In the genomic region with DNA sequence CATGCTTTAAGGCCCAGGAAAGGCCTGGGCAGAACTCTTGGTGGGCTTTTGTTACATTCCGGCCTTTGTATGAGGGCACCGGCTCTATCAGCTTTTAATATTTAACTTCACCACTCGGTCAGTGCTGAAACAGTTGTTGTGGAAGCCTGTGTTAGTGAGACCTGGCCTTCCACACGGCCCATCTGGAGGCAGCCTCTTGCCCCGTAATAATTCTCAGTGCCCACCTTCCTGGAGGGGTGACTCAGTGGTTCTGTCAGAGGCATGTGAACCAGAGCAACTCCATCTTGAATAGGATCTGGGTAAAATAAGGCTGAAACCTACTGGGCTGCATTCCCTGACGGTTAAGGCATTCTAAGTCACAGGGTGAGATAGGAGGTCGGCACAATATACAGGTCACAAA, we compare ENCODE assay signal across 30 cellular contexts.
"Had no signal": no experiment of that assay in that cellular context is flagged by ENCODE, and none has a peak within 500 bp of the region (broad histone marks: within the 10 kb centered on the region; RNA-seq: fewer than 3 reads in every experiment).

No MANE protein-coding gene starts in this region.

- H3K27me3 ChIP-seq: esophagus squamous epithelium, heart right ventricle, spleen, tibial nerve had no signal

- H3K4me3 ChIP-seq: coronary artery, esophagus squamous epithelium, heart right ventricle, mucosa of descending colon, psoas muscle, skin epidermis, spleen, thoracic aorta, tibial nerve had no signal

- H3K36me3 Mint-ChIP-seq: mesothelial cell of epicardium; naive B cell; natural killer cell treated with Interleukin-12 subunit alpha and Interleukin-12 subunit beta and Interleukin-15 and Interleukin-18, amount 100 ng/mL, for 72 hours had no signal

- H3K27ac ChIP-seq: coronary artery, esophagus squamous epithelium, heart right ventricle, psoas muscle, skin epidermis, spleen, thoracic aorta, tibial nerve had no signal

- H3K27ac Mint-ChIP-seq: immature natural killer cell; natural killer cell treated with Interleukin-12 subunit alpha and Interleukin-12 subunit beta and Interleukin-15 and Interleukin-18, amount 100 ng/mL, for 72 hours; stimulated activated naive B cell treated with anti-CD40 and anti-IgM and Interleukin-4, amounts not matched to agents 10 μg/mL and 1 μg/mL and 100 μg/mL, for 72 hours; stimulated activated naive CD8-positive, alpha-beta T cell treated with anti-CD3 and anti-CD28 coated beads, Interleukin-15, Interleukin-2, amounts not matched to agents 100 ng/mL and 50 ng/mL, for 24 hours had no signal

- FAIRE-seq: endometrium had no signal

- DNase-seq: dermis blood vessel endothelial cell; effector memory CD4-positive, alpha-beta T cell; erythroblast; esophagus squamous epithelium; foreskin melanocyte; glutamatergic neuron; heart right ventricle; hippocampal formation; immature natural killer cell; islet precursor cell; kidney glomerular epithelial cell; left colon; mesenchymal stem cell; mucosa of descending colon; naive B cell; nucleus accumbens; psoas muscle; right cardiac atrium; spleen; stimulated activated CD4-positive, alpha-beta T cell treated with anti-CD3 and anti-CD28 coated beads, Interleukin-2, amount 100 ng/mL, for 48 hours; stimulated activated naive B cell treated with anti-CD40 and anti-IgM and Interleukin-4, amounts not matched to agents 10 μg/mL and 1 μg/mL and 100 μg/mL, for 72 hours had no signal

- H3K27me3 Mint-ChIP-seq: central memory CD8-positive, alpha-beta T cell; naive B cell; natural killer cell treated with Interleukin-12 subunit alpha and Interleukin-12 subunit beta and Interleukin-15 and Interleukin-18, amount 100 ng/mL, for 72 hours; stimulated activated naive B cell treated with anti-CD40 and anti-IgM and Interleukin-4, amounts not matched to agents 10 μg/mL and 1 μg/mL and 100 μg/mL, for 72 hours; stimulated activated naive CD8-positive, alpha-beta T cell treated with anti-CD3 and anti-CD28 coated beads, Interleukin-15, Interleukin-2, amounts not matched to agents 100 ng/mL and 50 ng/mL, for 24 hours had no signal

- H3K9me3 Mint-ChIP-seq: central memory CD8-positive, alpha-beta T cell; mesothelial cell of epicardium; natural killer cell treated with Interleukin-12 subunit alpha and Interleukin-12 subunit beta and Interleukin-15 and Interleukin-18, amount 100 ng/mL, for 72 hours; stimulated activated naive CD8-positive, alpha-beta T cell treated with anti-CD3 and anti-CD28 coated beads, Interleukin-15, Interleukin-2, amounts not matched to agents 100 ng/mL and 50 ng/mL, for 24 hours had no signal

- H3K4me3 Mint-ChIP-seq: central memory CD8-positive, alpha-beta T cell; immature natural killer cell; mesothelial cell of epicardium; naive B cell; natural killer cell treated with Interleukin-12 subunit alpha and Interleukin-12 subunit beta and Interleukin-15 and Interleukin-18, amount 100 ng/mL, for 72 hours; stimulated activated naive B cell treated with anti-CD40 and anti-IgM and Interleukin-4, amounts not matched to agents 10 μg/mL and 1 μg/mL and 100 μg/mL, for 72 hours; stimulated activated naive CD8-positive, alpha-beta T cell treated with anti-CD3 and anti-CD28 coated beads, Interleukin-15, Interleukin-2, amounts not matched to agents 100 ng/mL and 50 ng/mL, for 24 hours had no signal

- H3K9me3 ChIP-seq: esophagus squamous epithelium, heart right ventricle, mucosa of descending colon, psoas muscle, spleen, thoracic aorta, tibial nerve had no signal

- H3K4me1 ChIP-seq: heart right ventricle, psoas muscle, spleen, tibial nerve had no signal

- ATAC-seq: heart right ventricle; left colon; mucosa of descending colon; natural killer cell treated with Interleukin-12 subunit alpha and Interleukin-12 subunit beta and Interleukin-15 and Interleukin-18, amount 100 ng/mL, for 72 hours; psoas muscle; right cardiac atrium; stimulated activated naive B cell treated with anti-CD40 and anti-IgM and Interleukin-4, amounts not matched to agents 10 μg/mL and 1 μg/mL and 100 μg/mL, for 72 hours had no signal

- H3K36me3 ChIP-seq: esophagus squamous epithelium, heart right ventricle, spleen, thoracic aorta, tibial nerve had no signal

- H3K4me1 Mint-ChIP-seq: central memory CD8-positive, alpha-beta T cell; immature natural killer cell; naive B cell; stimulated activated naive B cell treated with anti-CD40 and anti-IgM and Interleukin-4, amounts not matched to agents 10 μg/mL and 1 μg/mL and 100 μg/mL, for 72 hours had no signal
